19 cellular contexts compared by ENCODE assay signal in the genomic region with DNA sequence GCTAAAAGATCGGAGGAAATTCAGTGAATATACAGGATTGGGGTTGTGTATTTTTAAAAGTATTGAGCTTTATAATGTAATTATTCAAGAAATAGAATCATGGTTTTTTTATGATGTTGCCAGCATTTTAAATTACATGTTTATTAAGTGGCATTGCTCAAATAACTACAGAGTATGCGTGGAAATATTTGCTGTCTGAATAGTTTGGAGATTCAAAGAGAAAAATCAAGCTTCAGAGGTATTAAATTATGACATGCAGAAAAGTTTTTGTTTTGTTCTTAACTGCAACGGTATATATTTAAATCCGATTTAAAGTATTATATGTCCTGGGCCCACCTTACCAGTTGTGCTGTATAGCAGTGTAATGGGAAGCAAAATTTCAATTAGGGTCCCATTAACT.
"Had no signal": no experiment of that assay in that cellular context is flagged by ENCODE, and none has a peak within 500 bp of the region (broad histone marks: within the 10 kb centered on the region; RNA-seq: fewer than 3 reads in every experiment).

No MANE protein-coding gene starts in this region.

- H3K9me3 ChIP-seq: ascending aorta, colonic mucosa, mucosa of descending colon, right atrium auricular region, testis had no signal

- H3K27ac ChIP-seq: cardiac muscle cell, colonic mucosa, foreskin keratinocyte had no signal

- H3K4me3 ChIP-seq: cardiac muscle cell, colonic mucosa, mucosa of descending colon, testis had no signal

- H3K4me1 ChIP-seq: colonic mucosa had no signal

- DNase-seq: activated CD4-positive, alpha-beta T cell treated with anti-CD3 and anti-CD28 coated beads for 1 hour; activated CD4-positive, alpha-beta T cell treated with anti-CD3 and anti-CD28 coated beads, Interleukin-2, amount 50 U/mL, for 4 hours; activated naive CD4-positive, alpha-beta T cell treated with Interleukin-2 at 50 U/mL for 16 hours; activated T-cell treated with anti-CD3 and anti-CD28 coated beads for 4 hours; colonic mucosa; effector memory CD4-positive, alpha-beta T cell; foreskin keratinocyte; left colon; mucosa of descending colon; naive thymus-derived CD4-positive, alpha-beta T cell; small intestine; stimulated activated CD4-positive, alpha-beta T cell treated with anti-CD3 and anti-CD28 coated beads, Interleukin-4, amount 100 ng/mL, for 24 hours; stimulated activated naive CD4-positive, alpha-beta T cell; T-helper 1 cell; T1000; testis had no signal

- H3K36me3 ChIP-seq: ascending aorta, cardiac muscle cell, colonic mucosa, right atrium auricular region had no signal

- H3K27me3 ChIP-seq: ascending aorta, cardiac muscle cell, colonic mucosa, foreskin keratinocyte, right atrium auricular region, testis had no signal
